23 cellular contexts compared by ENCODE assay signal in the genomic region with DNA sequence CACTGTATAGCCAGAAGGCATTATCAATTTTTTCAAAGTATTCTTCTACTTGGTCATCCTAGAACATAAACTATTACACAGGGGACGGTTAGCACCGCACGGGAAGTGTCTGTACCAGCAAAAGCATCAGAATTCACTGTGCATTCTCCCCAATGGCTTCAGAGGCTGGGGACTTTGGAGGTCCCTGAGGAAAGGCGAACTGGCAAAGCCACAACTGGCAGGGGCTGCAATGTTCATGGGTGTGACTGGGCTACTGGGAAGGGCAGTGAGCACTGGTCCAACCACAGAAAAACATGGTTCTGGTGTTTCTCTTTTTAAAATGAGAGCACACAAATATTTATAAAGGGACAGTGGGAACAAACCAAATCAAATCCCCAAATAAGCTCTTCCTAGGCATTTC.
"Had no signal": no experiment of that assay in that cellular context is flagged by ENCODE, and none has a peak within 500 bp of the region (broad histone marks: within the 10 kb centered on the region; RNA-seq: fewer than 3 reads in every experiment).

No MANE protein-coding gene starts in this region.

- H2AFZ ChIP-seq: parathyroid adenoma had no signal

- H3K79me2 ChIP-seq: parathyroid adenoma had no signal

- H3K4me3 ChIP-seq: coronary artery, dorsolateral prefrontal cortex, gastrocnemius medialis, left lung, lower lobe of right lung, prostate gland, right lobe of liver, testis, tibial nerve, upper lobe of right lung, vagina had no signal

- H3K27ac Mint-ChIP-seq: memory B cell; natural killer cell; stimulated activated naive CD8-positive, alpha-beta T cell treated with anti-CD3 and anti-CD28 coated beads, Interleukin-15, Interleukin-2, amounts not matched to agents 100 ng/mL and 50 ng/mL, for 24 hours had no signal

- H3K36me3 ChIP-seq: prostate gland, right lobe of liver had no signal

- H3K27me3 ChIP-seq: dorsolateral prefrontal cortex, gastrocnemius medialis, left lung, right lobe of liver, testis, tibial nerve, upper lobe of right lung, vagina had no signal

- H3K9me3 Mint-ChIP-seq: memory B cell; natural killer cell; stimulated activated effector memory CD8-positive, alpha-beta T cell treated with anti-CD3 and anti-CD28 coated beads, Interleukin-12 subunit alpha, Interleukin-12 subunit beta, amount 100 ng/mL, for 72 hours; stimulated activated naive CD8-positive, alpha-beta T cell treated with anti-CD3 and anti-CD28 coated beads, Interleukin-15, Interleukin-2, amounts not matched to agents 100 ng/mL and 50 ng/mL, for 24 hours had no signal

- H3K9ac ChIP-seq: parathyroid adenoma had no signal

- H3K4me3 Mint-ChIP-seq: memory B cell; mesothelial cell of epicardium; natural killer cell; stimulated activated effector memory CD8-positive, alpha-beta T cell treated with anti-CD3 and anti-CD28 coated beads, Interleukin-12 subunit alpha, Interleukin-12 subunit beta, amount 100 ng/mL, for 72 hours; stimulated activated naive CD8-positive, alpha-beta T cell treated with anti-CD3 and anti-CD28 coated beads, Interleukin-15, Interleukin-2, amounts not matched to agents 100 ng/mL and 50 ng/mL, for 24 hours had no signal

- H3K27ac ChIP-seq: coronary artery, gastrocnemius medialis, left lung, lower lobe of right lung, parathyroid adenoma, prostate gland, right lobe of liver, testis, tibial nerve, upper lobe of right lung, vagina had no signal

- H3K4me1 ChIP-seq: gastrocnemius medialis, left lung, lower lobe of right lung, parathyroid adenoma, prostate gland, right lobe of liver, testis, tibial nerve, upper lobe of right lung, vagina had no signal

- H3K4me1 Mint-ChIP-seq: memory B cell, mesothelial cell of epicardium, natural killer cell had no signal

- H3K27me3 Mint-ChIP-seq: memory B cell; stimulated activated naive CD8-positive, alpha-beta T cell treated with anti-CD3 and anti-CD28 coated beads, Interleukin-15, Interleukin-2, amounts not matched to agents 100 ng/mL and 50 ng/mL, for 24 hours had no signal

- DNase-seq: dorsolateral prefrontal cortex; effector CD8-positive, alpha-beta T cell; gastrocnemius medialis; islet precursor cell; left lung; lower lobe of right lung; natural killer cell; occipital lobe; right lobe of liver; stimulated activated CD4-positive, alpha-beta T cell treated with anti-CD3 and anti-CD28 coated beads, Interleukin-4, amount 100 ng/mL, for 1 hour; stimulated activated CD8-positive, alpha-beta memory T cell treated with anti-CD3 and anti-CD28 coated beads, Interleukin-4, amount 100 ng/mL, for 48 hours; testis; upper lobe of right lung had no signal

- ATAC-seq: esophagus mucosa; gastrocnemius medialis; natural killer cell; right lobe of liver; stimulated activated effector memory CD8-positive, alpha-beta T cell treated with anti-CD3 and anti-CD28 coated beads, Interleukin-12 subunit alpha, Interleukin-12 subunit beta, amount 100 ng/mL, for 72 hours had no signal

- H3K9me3 ChIP-seq: gastrocnemius medialis, left lung, lower lobe of right lung, prostate gland, right lobe of liver, testis, tibial nerve, upper lobe of right lung, vagina had no signal
